ENCODE assay signal across 1 cellular context in the genomic region with DNA sequence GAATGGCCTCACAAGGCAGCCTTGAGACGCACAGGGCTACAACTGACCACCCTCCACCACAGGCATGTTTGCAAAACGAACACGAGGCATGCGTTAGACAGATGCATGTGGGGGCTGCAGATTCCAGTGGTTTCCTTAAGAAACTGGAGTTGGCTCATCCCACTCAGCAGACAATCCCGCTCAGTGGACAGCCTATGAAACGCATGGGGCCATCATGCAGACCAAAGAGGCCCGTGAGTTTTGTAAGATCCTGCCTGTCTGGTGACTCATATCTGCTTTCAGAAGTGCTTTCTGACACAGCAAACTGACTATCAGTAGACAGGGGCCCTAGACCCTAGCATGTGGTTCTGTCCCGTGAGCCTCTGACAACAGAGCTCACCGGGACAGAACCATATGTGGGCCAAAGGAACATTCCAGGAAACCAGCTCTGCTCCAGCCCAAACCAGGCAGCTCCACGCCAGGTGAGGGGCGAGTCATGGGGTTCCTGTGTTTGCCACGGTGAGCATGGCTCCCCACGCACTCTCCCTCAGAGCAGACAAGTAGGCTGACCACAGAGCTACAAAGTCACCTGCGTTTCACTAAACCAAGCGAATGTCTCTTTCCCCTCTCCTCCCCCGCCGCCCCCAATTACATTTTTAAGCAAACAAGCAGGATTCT.
TF ChIP-seq lines count a peak whose summit lies in the region.

No MANE protein-coding gene starts in this region.

TF ChIP-seq in K562, 482 proteins besides CTCF, POLR2A, EP300 and RAD21 (continued from another document):
- TF ChIP-seq SMAD3 (CRISPR knock-in tag; conservative IDR thresholded peaks at IDR 0.05) (no peak), NELFE (IDR thresholded peaks at IDR 0.05; ENCODE audit: insufficient read depth, insufficient read length) (no peak), SLC30A9 (CRISPR knock-in tag; IDR thresholded peaks at IDR 0.05) (no peak), KAT7 (CRISPR knock-in tag; IDR thresholded peaks at IDR 0.05; ENCODE audit: borderline replicate concordance) (no peak), ZC3H4 (CRISPR knock-in tag; IDR thresholded peaks at IDR 0.05; ENCODE audit: borderline replicate concordance) (no peak), FUS (optimal IDR thresholded peaks at IDR 0.05; ENCODE audit: low read depth, low read length) (no peak), NFE2 (IDR thresholded peaks at IDR 0.05; ENCODE audit: low read depth) (peak; percentile 42; the same call in 1 of the 2 replicates), SAFB2 (IDR thresholded peaks at IDR 0.05; ENCODE audit: borderline replicate concordance, low read depth, low read length, severe bottlenecking) (no peak), KHSRP (IDR thresholded peaks at IDR 0.05) (no peak), TBP (optimal IDR thresholded peaks at IDR 0.05; ENCODE audit: low read depth, low read length) (no peak), SMARCA4 (IDR thresholded peaks at IDR 0.05) (0 out of 2 replicates have a peak, but pooled peaks have one; percentile 25), ZNF75A (CRISPR knock-in tag; IDR thresholded peaks at IDR 0.05) (no peak)
- TF ChIP-seq, protein P1, sequence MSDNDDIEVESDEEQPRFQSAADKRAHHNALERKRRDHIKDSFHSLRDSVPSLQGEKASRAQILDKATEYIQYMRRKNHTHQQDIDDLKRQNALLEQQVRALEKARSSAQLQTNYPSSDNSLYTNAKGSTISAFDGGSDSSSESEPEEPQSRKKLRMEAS (CRISPR knock-in tag; IDR thresholded peaks at IDR 0.05): peak; percentile 29; the same call in 1 of the 2 replicates
- TF ChIP-seq, protein P2, sequence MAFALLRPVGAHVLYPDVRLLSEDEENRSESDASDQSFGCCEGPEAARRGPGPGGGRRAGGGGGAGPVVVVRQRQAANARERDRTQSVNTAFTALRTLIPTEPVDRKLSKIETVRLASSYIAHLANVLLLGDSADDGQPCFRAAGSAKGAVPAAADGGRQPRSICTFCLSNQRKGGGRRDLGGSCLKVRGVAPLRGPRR (CRISPR knock-in tag; IDR thresholded peaks at IDR 0.05): no peak
